In the genomic region with DNA sequence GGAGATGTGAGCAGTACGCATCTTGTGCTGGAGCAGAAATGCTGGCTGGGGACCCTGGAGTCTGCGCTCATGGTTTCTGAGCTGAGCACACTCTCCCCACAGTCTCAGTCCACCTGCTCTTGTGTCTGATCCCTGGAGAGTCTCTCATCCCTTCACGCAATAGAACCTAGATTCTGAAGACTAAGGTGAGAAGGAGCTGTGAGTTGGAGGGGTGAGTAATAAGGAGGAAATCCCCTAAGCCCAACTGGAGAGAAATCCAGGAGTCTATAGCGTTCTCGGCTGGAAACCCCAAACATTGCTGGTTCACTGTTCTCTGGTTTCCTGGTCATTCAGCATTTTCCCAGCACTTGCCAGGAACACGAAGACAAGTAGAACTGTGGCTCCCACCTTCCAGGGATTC, we compare ENCODE assay signal across 21 cellular contexts.
A peak's percentile ranks its signal among the peaks of the same experiment; 100 is the strongest.
DNase-seq lines count a peak whose midpoint lies in the region; ATAC-seq and TF ChIP-seq lines count a peak whose summit lies in the region.
"Had no signal": no experiment of that assay in that cellular context is flagged by ENCODE, and none has a peak within 500 bp of the region (broad histone marks: within the 10 kb centered on the region; RNA-seq: fewer than 3 reads in every experiment).

No MANE protein-coding gene starts in this region.

- H3K27me3 Mint-ChIP-seq in endodermal cell (ENCODE audit: insufficient read depth), result peaks cover 11% of the 10 kb centered on the region
- H3K27me3 Mint-ChIP-seq in stimulated activated naive CD8-positive, alpha-beta T cell treated with anti-CD3 and anti-CD28 coated beads, Interleukin-15, amount 100 ng/mL, for 72 hours, result peaks cover 14% of the 10 kb centered on the region
- H3K27me3 Mint-ChIP-seq: activated CD8-positive, alpha-beta memory T cell treated with anti-CD3 and anti-CD28 coated beads, Interleukin-2, amount 10 ng/mL, durations not matched to agents 7 days and 5 days; central memory CD8-positive, alpha-beta T cell had no signal

- H3K27ac Mint-ChIP-seq in activated naive CD4-positive, alpha-beta T cell treated with anti-CD3 and anti-CD28 coated beads, Interleukin-2, amount 50 U/mL, for 72 hours, result peak overlapping the region; percentile 60 to 71
- no peak overlapping the region for H3K27ac Mint-ChIP-seq in endodermal cell
- no peak overlapping the region for H3K27ac Mint-ChIP-seq in stimulated activated naive CD8-positive, alpha-beta T cell treated with anti-CD3 and anti-CD28 coated beads, Interleukin-15, amount 100 ng/mL, for 72 hours
- H3K27ac Mint-ChIP-seq: activated CD8-positive, alpha-beta memory T cell treated with anti-CD3 and anti-CD28 coated beads, Interleukin-2, amount 10 ng/mL, durations not matched to agents 7 days and 5 days had no signal

- POLR2A ChIA-PET in PC-3 (lab: Charles Lee; ENCODE audit: unreplicated experiment), result no interaction called here

- H3K27me3 ChIP-seq in PC-3 (ENCODE audit: low read length), result no peaks in the 10 kb centered on the region
- H3K27me3 ChIP-seq in endodermal cell (ENCODE audit: control insufficient read depth, insufficient read depth, low read length, poor library complexity, severe bottlenecking), result no peaks in the 10 kb centered on the region
- H3K27me3 ChIP-seq: right lobe of liver had no signal

- H3K9ac ChIP-seq in PC-3 (ENCODE audit: low read length), result no peak overlapping the region
- H3K9ac ChIP-seq in endodermal cell (ENCODE audit: extremely low read depth, low read length, poor library complexity, severe bottlenecking), result no peak overlapping the region
- H3K9ac ChIP-seq: parathyroid adenoma had no signal

- peak; percentile 50 to 63 for ATAC-seq in activated naive CD4-positive, alpha-beta T cell treated with anti-CD3 and anti-CD28 coated beads, Interleukin-2, amount 50 U/mL, for 72 hours
- no peak for ATAC-seq in PC-3
- peak; percentile 47 for ATAC-seq in stimulated activated naive CD8-positive, alpha-beta T cell treated with anti-CD3 and anti-CD28 coated beads, Interleukin-15, amount 100 ng/mL, for 72 hours
- ATAC-seq: activated CD8-positive, alpha-beta memory T cell treated with anti-CD3 and anti-CD28 coated beads, Interleukin-2, amount 10 ng/mL, durations not matched to agents 7 days and 5 days; right lobe of liver had no signal

- no peak overlapping the region for H3K4me3 Mint-ChIP-seq in endodermal cell
- no peak overlapping the region for H3K4me3 Mint-ChIP-seq in stimulated activated naive CD8-positive, alpha-beta T cell treated with anti-CD3 and anti-CD28 coated beads, Interleukin-15, amount 100 ng/mL, for 72 hours
- H3K4me3 Mint-ChIP-seq: activated CD8-positive, alpha-beta memory T cell treated with anti-CD3 and anti-CD28 coated beads, Interleukin-2, amount 10 ng/mL, durations not matched to agents 7 days and 5 days; CD14-positive monocyte; central memory CD8-positive, alpha-beta T cell had no signal

- 0 out of 2 replicates have a peak overlapping the region, but pooled peaks have one; percentile 36 for H3K27ac ChIP-seq in PC-3 (ENCODE audit: low read length)
- H3K27ac ChIP-seq in endodermal cell (ENCODE audit: low read depth, low read length), result no peak overlapping the region
- H3K27ac ChIP-seq: parathyroid adenoma, right lobe of liver had no signal

- no peaks in the 10 kb centered on the region for H3K36me3 Mint-ChIP-seq in activated naive CD4-positive, alpha-beta T cell treated with anti-CD3 and anti-CD28 coated beads, Interleukin-2, amount 50 U/mL, for 72 hours
- H3K36me3 Mint-ChIP-seq in endodermal cell (ENCODE audit: low read depth), result no peaks in the 10 kb centered on the region
- H3K36me3 Mint-ChIP-seq: CD14-positive monocyte had no signal

- no TSS peak for BruUV-seq in PC-3 (replicated peaks; lab: Mats Ljungman, UMichigan)

- no peak for TF ChIP-seq CTCF in PC-3 (conservative IDR thresholded peaks at IDR 0.05; ENCODE audit: low read depth, low read length)
- no peak for TF ChIP-seq CTCF in endodermal cell (conservative IDR thresholded peaks at IDR 0.05)

- no peaks in the 10 kb centered on the region for H3K79me2 ChIP-seq in PC-3 (ENCODE audit: low read length)
- H3K79me2 ChIP-seq: parathyroid adenoma had no signal

- no peaks in the 10 kb centered on the region for H3K9me2 ChIP-seq in PC-3 (replicated peaks; ENCODE audit: low read length)

- WGBS in endodermal cell (ENCODE audit: insufficient coverage in 1 of 2, insufficient read length in 1 of 2), 2 experiments, result 78 to 86% methylated on average over 3 to 6 of the region's 6 CpGs

- H3F3A ChIP-seq in PC-3 (ENCODE audit: low read length, unreplicated experiment), result no peaks in the 10 kb centered on the region

- peaks cover 10% of the 10 kb centered on the region; the same call in 1 of the 2 replicates for H3K4me1 ChIP-seq in PC-3 (ENCODE audit: insufficient read depth, low read length)
- peaks cover 5% of the 10 kb centered on the region for H3K4me1 ChIP-seq in endodermal cell (ENCODE audit: control insufficient read depth, insufficient read depth, low read length)
- H3K4me1 ChIP-seq: HAP-1, parathyroid adenoma, right lobe of liver had no signal

- H4K20me1 ChIP-seq in PC-3 (ENCODE audit: low read length), result no peaks in the 10 kb centered on the region

- H3K4me2 ChIP-seq in PC-3 (ENCODE audit: low read length), result no peak overlapping the region

- H3K36me3 ChIP-seq in PC-3 (ENCODE audit: low read depth, low read length) (no peaks in the 10 kb centered on the region), endodermal cell (ENCODE audit: control insufficient read depth, insufficient read depth, low read length) (no peaks in the 10 kb centered on the region)
- H3K36me3 ChIP-seq: HAP-1, right lobe of liver had no signal

- peaks cover 20% of the 10 kb centered on the region for H3K4me1 Mint-ChIP-seq in endodermal cell
- H3K4me1 Mint-ChIP-seq in stimulated activated naive CD8-positive, alpha-beta T cell treated with anti-CD3 and anti-CD28 coated beads, Interleukin-15, amount 100 ng/mL, for 72 hours, result peaks cover 47% of the 10 kb centered on the region
- H3K4me1 Mint-ChIP-seq: central memory CD8-positive, alpha-beta T cell had no signal

- H2AFZ ChIP-seq in PC-3 (ENCODE audit: low read length), result no peak overlapping the region
- H2AFZ ChIP-seq: parathyroid adenoma had no signal

- intact Hi-C loops in PC-3 (cut with micrococcal nuclease), result no loop called here

- CTCF ChIA-PET in PC-3 (lab: Charles Lee), result no interaction called here

- H3K4me3 ChIP-seq in PC-3 (ENCODE audit: low read length) (no peak overlapping the region), endodermal cell (ENCODE audit: low read length) (no peak overlapping the region)
- H3K4me3 ChIP-seq: HAP-1, right lobe of liver had no signal

- no peak for DNase-seq in activated naive CD4-positive, alpha-beta T cell treated with anti-CD3 and anti-CD28 coated beads, Interleukin-2, amount 50 U/mL, for 72 hours (ENCODE audit: low spot score in 2 of 2)
- DNase-seq in activated naive CD4-positive, alpha-beta T cell treated with Interleukin-2 at 50 U/mL for 16 hours, result no peak
- DNase-seq in PC-3 (no peak), endodermal cell (peak; percentile 67), HUDEP-2 (lab: John Stamatoyannopoulos, UW; ENCODE audit: unreplicated experiment in 76 of 76) (no peak), GM19238 (ENCODE audit: insufficient read length, low spot score) (no peak)
- DNase-seq in stimulated activated naive CD8-positive, alpha-beta T cell treated with anti-CD3 and anti-CD28 coated beads, Interleukin-15, amount 100 ng/mL, for 72 hours, result no peak
- DNase-seq: activated CD4-positive, alpha-beta T cell treated with anti-CD3 and anti-CD28 coated beads for 1 hour; activated CD8-positive, alpha-beta memory T cell treated with anti-CD3 and anti-CD28 coated beads, Interleukin-2, amount 10 ng/mL, durations not matched to agents 7 days and 5 days; activated effector memory CD4-positive, alpha-beta T cell treated with anti-CD3 and anti-CD28 coated beads, Interleukin-2, amount 50 U/mL, for 16 hours; NCI-H1694; NCI-H2171 treated with DMSO at 0.1 percent for 48 hours; NCI-H526; right lobe of liver; Right ventricle myocardium superior; stimulated activated CD4-positive, alpha-beta T cell treated with anti-CD3 and anti-CD28 coated beads, Interleukin-15, amount 100 ng/mL, for 24 hours; stimulated activated CD8-positive, alpha-beta memory T cell treated with anti-CD3 and anti-CD28 coated beads, Interleukin-4, amount 100 ng/mL, for 48 hours had no signal

- H3K9me3 Mint-ChIP-seq in activated naive CD4-positive, alpha-beta T cell treated with anti-CD3 and anti-CD28 coated beads, Interleukin-2, amount 50 U/mL, for 72 hours, result no peaks in the 10 kb centered on the region
- H3K9me3 Mint-ChIP-seq in endodermal cell, result no peaks in the 10 kb centered on the region
- H3K9me3 Mint-ChIP-seq in stimulated activated naive CD8-positive, alpha-beta T cell treated with anti-CD3 and anti-CD28 coated beads, Interleukin-15, amount 100 ng/mL, for 72 hours, result no peaks in the 10 kb centered on the region
- H3K9me3 Mint-ChIP-seq: CD14-positive monocyte; central memory CD8-positive, alpha-beta T cell had no signal

- no peaks in the 10 kb centered on the region for H3K9me3 ChIP-seq in PC-3 (ENCODE audit: low read length)
- H3K9me3 ChIP-seq in endodermal cell (ENCODE audit: control insufficient read depth, low read length), result no peaks in the 10 kb centered on the region
- H3K9me3 ChIP-seq: HAP-1, right lobe of liver had no signal

Comparison
In these comparisons a context has a peak if more than half of its experiments do, and no peak if none do; other contexts are left out.
1. H3K27ac Mint-ChIP-seq: peak in activated naive CD4-positive, alpha-beta T cell treated with anti-CD3 and anti-CD28 coated beads, Interleukin-2, amount 50 U/mL, for 72 hours (2 of 2); none in endodermal cell (single experiment) and stimulated activated naive CD8-positive, alpha-beta T cell treated with anti-CD3 and anti-CD28 coated beads, Interleukin-15, amount 100 ng/mL, for 72 hours (0 of 2).